In the genomic region with DNA sequence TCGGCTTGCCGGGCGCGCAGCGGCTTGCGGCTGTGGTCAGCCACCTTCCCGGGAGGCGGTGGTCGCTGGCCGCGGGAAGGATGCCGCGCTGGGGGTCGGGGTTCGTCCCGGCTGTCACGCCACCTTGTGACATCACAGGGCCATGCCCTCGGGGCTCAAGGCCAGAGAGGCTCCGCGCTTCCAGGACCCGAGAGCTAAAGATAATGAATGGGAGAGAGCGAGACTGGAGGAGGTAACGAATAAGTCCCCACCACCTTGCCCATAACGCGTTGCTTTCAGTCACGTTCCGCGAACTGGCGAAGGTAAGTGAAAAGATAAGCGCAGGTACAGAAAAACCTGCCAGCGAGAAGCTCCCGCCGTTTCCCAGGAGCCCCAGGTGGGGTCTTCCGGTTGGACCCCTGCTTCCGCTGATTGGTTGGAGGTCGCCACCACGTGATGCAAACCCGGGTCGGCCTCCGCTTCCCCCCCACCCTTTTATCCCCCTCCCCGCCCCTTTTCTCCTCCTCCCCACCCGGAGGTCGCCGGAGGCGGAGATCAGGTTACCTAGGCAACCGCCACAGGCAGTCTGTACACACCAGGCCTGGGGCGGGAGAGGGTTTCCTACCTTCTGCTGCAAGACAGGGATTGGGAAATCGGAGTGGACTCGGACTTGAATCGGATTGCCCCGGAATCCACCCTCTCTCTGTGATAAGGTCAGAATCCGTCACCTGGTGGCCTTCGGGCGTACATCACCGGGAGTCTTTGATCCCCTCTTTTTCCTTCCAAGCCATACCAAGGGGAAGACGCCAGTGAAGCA, we compare ENCODE assay signal across 8 cellular contexts. TPM values are rescaled to one million over a fixed set of nuclear protein-coding genes. Genes with fewer than 3 reads are reported as not detected.
DNase-seq lines count a peak whose midpoint lies in the region; ATAC-seq and TF ChIP-seq lines count a peak whose summit lies in the region.

A gene (plus strand): TSS at position 563 of the 796 bp plus-strand sequence.

- H3K4me3 ChIP-seq in HAP-1: peak within 1 kb of the TSS; percentile 43
- peak within 1 kb of the TSS in 1 of 2 donors; percentile 20 for H3K4me3 ChIP-seq in body of pancreas
- H3K4me3 ChIP-seq in iPS-20b (ENCODE audit: low read length): peak within 1 kb of the TSS; percentile 70
- peak within 1 kb of the TSS; percentile 59 to 69 (median 64) for H3K4me3 ChIP-seq in gastrocnemius medialis

- DNase-seq in Ammon's horn (ENCODE audit: low spot score): peak; percentile 43
- DNase-seq in HAP-1 (ENCODE audit: low spot score in 2 of 2): peak; percentile 26 to 88
- DNase-seq in NCI-H69 (lab: John Stamatoyannopoulos, UW): peak; percentile 98
- peak; percentile 46 to 75 (median 69) for DNase-seq in body of pancreas
- no peak for DNase-seq in gastrocnemius medialis
- no peak for DNase-seq in HUDEP-2 (lab: John Stamatoyannopoulos, UW; ENCODE audit: unreplicated experiment in 76 of 76)
- DNase-seq in RWPE1 (ENCODE audit: low spot score): no peak

- H3K27ac ChIP-seq in body of pancreas (no peak within 1 kb of the TSS), iPS-20b (ENCODE audit: low read length) (peak within 1 kb of the TSS; percentile 73), gastrocnemius medialis (no peak within 1 kb of the TSS), RWPE1 (no peak within 1 kb of the TSS)

- 4 to 5% methylated on average over 51 to 56 of the region's 56 CpGs for WGBS in body of pancreas, 2 donors

- H3K36me3 ChIP-seq in HAP-1 (replicated peaks) (no peaks in the 10 kb centered on the region), body of pancreas (replicated peaks in 1 of 2; ENCODE audit: insufficient read depth in 1 of 2, low read depth in 2 of 2) (no peaks in the 10 kb centered on the region), iPS-20b (ENCODE audit: insufficient read depth, low read depth, low read length) (no peaks in the 10 kb centered on the region), gastrocnemius medialis (no peaks in the 10 kb centered on the region)

- TF ChIP-seq CTCF in body of pancreas (IDR thresholded peaks at IDR 0.05) (no peak), gastrocnemius medialis (IDR thresholded peaks at IDR 0.05 in 4 of 5, conservative IDR thresholded peaks at IDR 0.05 in 1 of 5) (no peak), RWPE1 (conservative IDR thresholded peaks at IDR 0.05; ENCODE audit: low read depth) (no peak)

- peak in 1 of 3 donors; percentile 16 for TF ChIP-seq POLR2A in body of pancreas (IDR thresholded peaks at IDR 0.05)
- no peak for TF ChIP-seq POLR2A in gastrocnemius medialis (IDR thresholded peaks at IDR 0.05)

- peak within 1 kb of the TSS; percentile 74; the same call in 1 of the 2 replicates for H3K9ac ChIP-seq in iPS-20b (ENCODE audit: low read depth, low read length)

- ATAC-seq in body of pancreas (peak; percentile 84), gastrocnemius medialis (no peak)

- POLR2A ChIA-PET in RWPE1 (lab: Yijun Ruan, JAX; ENCODE audit: low non-redundant PET): no interaction called here

- in situ Hi-C loops in HAP-1 (cut with MboI; ENCODE audit: low sequenced_read_pairs): no loop called here
- in situ Hi-C loops in gastrocnemius medialis (cut with MboI; ENCODE audit: low sequenced_read_pairs in 4 of 4): no loop called here

- intact Hi-C loops in body of pancreas (cut with DNase I): no loop called here
- intact Hi-C loops in gastrocnemius medialis (cut with DNase I; ENCODE audit: low total_unique reads): no loop called here

- CTCF ChIA-PET in RWPE1 (lab: Yijun Ruan, JAX): no interaction called here

- H3K27me3 ChIP-seq in HAP-1 (ENCODE audit: low read depth) (no peaks in the 10 kb centered on the region), body of pancreas (no peaks in the 10 kb centered on the region), iPS-20b (ENCODE audit: insufficient read depth, low read length) (0 out of 2 replicates have a peak, but pooled peaks cover 4% of the 10 kb centered on the region), gastrocnemius medialis (peaks cover 0 to 7% (median 6%) of the 10 kb centered on the region in 3 donors)

- no peaks in the 10 kb centered on the region for H3K9me3 ChIP-seq in HAP-1
- no peaks in the 10 kb centered on the region for H3K9me3 ChIP-seq in body of pancreas
- no peaks in the 10 kb centered on the region for H3K9me3 ChIP-seq in iPS-20b (ENCODE audit: insufficient read depth, low read depth, low read length)
- no peaks in the 10 kb centered on the region for H3K9me3 ChIP-seq in gastrocnemius medialis

- no peaks in the 10 kb centered on the region for H3K4me1 ChIP-seq in HAP-1
- peaks cover 14% of the 10 kb centered on the region for H3K4me1 ChIP-seq in body of pancreas
- no peaks in the 10 kb centered on the region; the same call in 1 of the 2 replicates for H3K4me1 ChIP-seq in iPS-20b (ENCODE audit: insufficient read depth, low read length)
- H3K4me1 ChIP-seq in gastrocnemius medialis: peaks cover 8 to 9% of the 10 kb centered on the region in 2 donors

RNA-seq across cellular contexts. Expression of the gene that starts here (rescaled TPM):
- total RNA-seq in body of pancreas (not detected), gastrocnemius medialis (under 1 TPM in 1 of 4 donors, not detected in 3; 0.22 TPM)

Comparison
In these comparisons a context has a peak if more than half of its experiments do, and no peak if none do; other contexts are left out.
1. Peak in DNase-seq and ATAC-seq in body of pancreas; RNA of the gene not detected or under 1 TPM.
2. DNase-seq: peak in Ammon's horn (single experiment), HAP-1 (2 of 2) and NCI-H69 (single experiment); none in gastrocnemius medialis (0 of 2), HUDEP-2 (0 of 76) and RWPE1 (single experiment).